Comparison of ENCODE assay signal across 8 cellular contexts in genomic region chr17:78922876-78923498, GRCh38. TPM values are rescaled to one million over a fixed set of nuclear protein-coding genes. Genes with fewer than 3 reads are reported as not detected.
DNase-seq lines count a peak whose midpoint lies in the region; ATAC-seq and TF ChIP-seq lines count a peak whose summit lies in the region.

No MANE protein-coding gene starts in this region.

- H3K4me1 ChIP-seq in HUES6 (ENCODE audit: control insufficient read depth, insufficient read depth, low read length) (peaks cover 20% of the 10 kb centered on the region), hepatocyte (ENCODE audit: insufficient read depth) (peaks cover 11% of the 10 kb centered on the region), smooth muscle cell (ENCODE audit: low read depth) (peaks cover 11% of the 10 kb centered on the region)

- H3K9me3 ChIP-seq in HUES6 (ENCODE audit: control insufficient read depth, insufficient read depth, low read depth, low read length) (no peaks in the 10 kb centered on the region), hepatocyte (ENCODE audit: low read depth) (no peaks in the 10 kb centered on the region), smooth muscle cell (replicated peaks; ENCODE audit: low read depth) (no peaks in the 10 kb centered on the region)

- H3K36me3 ChIP-seq in HUES6 (ENCODE audit: control insufficient read depth, insufficient read depth, low read length) (no peaks in the 10 kb centered on the region), hepatocyte (replicated peaks; ENCODE audit: insufficient read depth, low read depth) (no peaks in the 10 kb centered on the region), smooth muscle cell (ENCODE audit: low read depth) (no peaks in the 10 kb centered on the region)

- H4K20me1 ChIP-seq in hepatocyte (ENCODE audit: insufficient read depth, poor library complexity, severe bottlenecking): peaks cover 44% of the 10 kb centered on the region
- peaks cover 66% of the 10 kb centered on the region for H4K20me1 ChIP-seq in smooth muscle cell (ENCODE audit: low read depth)

- no peak overlapping the region for H3K27ac ChIP-seq in HUES6 (ENCODE audit: low read depth, low read length)
- peak overlapping the region; percentile 85 for H3K27ac ChIP-seq in hepatocyte
- H3K27ac ChIP-seq in smooth muscle cell (ENCODE audit: low read depth): no peak overlapping the region

- H3K9me2 ChIP-seq in hepatocyte (replicated peaks; ENCODE audit: insufficient read depth): no peaks in the 10 kb centered on the region

- H3K4me3 ChIP-seq in HUES6 (ENCODE audit: low read depth, low read length) (peak overlapping the region; percentile 61), hepatocyte (no peak overlapping the region), smooth muscle cell (peak overlapping the region; percentile 84)

- peaks cover 9% of the 10 kb centered on the region for H3F3A ChIP-seq in smooth muscle cell (ENCODE audit: low read depth)

- TF ChIP-seq CTCF in hepatocyte (IDR thresholded peaks at IDR 0.05; ENCODE audit: poor library complexity) (no peak), smooth muscle cell (IDR thresholded peaks at IDR 0.05; ENCODE audit: borderline replicate concordance, insufficient read depth, poor library complexity, severe bottlenecking) (no peak)

- H2AFZ ChIP-seq in hepatocyte (no peak overlapping the region), smooth muscle cell (ENCODE audit: low read depth) (no peak overlapping the region)

- DNase-seq in UCSD-AML1 (lab: John Stamatoyannopoulos, UW; ENCODE audit: unreplicated experiment) (peak; percentile 46), hepatocyte (ENCODE audit: low spot score) (no peak), smooth muscle cell (lab: John Stamatoyannopoulos, UW; ENCODE audit: unreplicated experiment) (no peak), activated gamma-delta T cell (lab: John Stamatoyannopoulos, UW) (no peak), EL (no peak), posterior vena cava (ENCODE audit: low spot score) (no peak)

- H3K27me3 ChIP-seq in HUES6 (ENCODE audit: control insufficient read depth, insufficient read depth, low read length) (no peaks in the 10 kb centered on the region), hepatocyte (no peaks in the 10 kb centered on the region), smooth muscle cell (ENCODE audit: low read depth) (no peaks in the 10 kb centered on the region)

- peak overlapping the region; percentile 99 for H3K4me2 ChIP-seq in hepatocyte
- H3K4me2 ChIP-seq in smooth muscle cell: peak overlapping the region; percentile 99

- WGBS in hepatocyte (ENCODE audit: low lambda C conversion rate, missing lambda C conversion rate): 83% methylated on average over 9 of the region's 11 CpGs
- WGBS in smooth muscle cell (ENCODE audit: low lambda C conversion rate): 72% methylated on average over 11 of the region's 11 CpGs

- peaks cover 67% of the 10 kb centered on the region for H3K79me2 ChIP-seq in hepatocyte
- H3K79me2 ChIP-seq in smooth muscle cell (ENCODE audit: low read depth): peaks cover 64% of the 10 kb centered on the region

- intact Hi-C loops in posterior vena cava (cut with DNase I): loop anchor here (5.0 kb wide), 2 partner anchors 41 to 51 kb away; no protein-coding TSS in a partner anchor

- no peak overlapping the region for H3K9ac ChIP-seq in HUES6 (ENCODE audit: low read length)
- H3K9ac ChIP-seq in smooth muscle cell (ENCODE audit: low read depth): no peak overlapping the region

- ATAC-seq in GM18502 (IDR thresholded peaks at IDR 0.05; ENCODE audit: poor library complexity, unreplicated experiment): no peak

RNA-seq across cellular contexts. Expression of gene TIMP2, which starts 2.2 kb away (rescaled TPM):
- total RNA-seq in hepatocyte: 54.7 and 63.3 TPM in 2 replicates
- polyA plus RNA-seq in hepatocyte: 20.9 and 23.3 TPM in 2 replicates
- total RNA-seq in smooth muscle cell: 111 TPM in 2 replicates
- polyA plus RNA-seq in smooth muscle cell: 37.8 and 40.9 TPM in 2 replicates
- 100 to 1,000 TPM; 484 to 701 TPM for total RNA-seq in posterior vena cava

RNA-seq across cellular contexts. Expression of gene CEP295NL, which starts 20.0 kb away (rescaled TPM):
- total RNA-seq in hepatocyte (0.44 and 0.97 TPM in 2 replicates), smooth muscle cell (0.85 and 1.2 TPM in 2 replicates), posterior vena cava (1 to 10 TPM; 4.1 to 4.9 TPM)
- polyA plus RNA-seq in hepatocyte (0.17 and 0.91 TPM in 2 replicates), smooth muscle cell (1.8 TPM in 1 of 2 replicates, not detected in the other)

RNA-seq across cellular contexts. Expression of gene LGALS3BP, which starts 56.7 kb away (rescaled TPM):
- total RNA-seq in hepatocyte: 224 and 305 TPM in 2 replicates
- polyA plus RNA-seq in hepatocyte: 787 and 811 TPM in 2 replicates
- 55.7 and 66.5 TPM in 2 replicates for total RNA-seq in smooth muscle cell
- polyA plus RNA-seq in smooth muscle cell: 110 and 151 TPM in 2 replicates
- total RNA-seq in posterior vena cava: 100 to 1,000 TPM; 103 to 163 TPM
